In genomic region chr20:41339957-41340326, GRCh38 we compare ENCODE assay signal across 9 cellular contexts. TPM values are rescaled to one million over a fixed set of nuclear protein-coding genes. Genes with fewer than 3 reads are reported as not detected.
DNase-seq lines count a peak whose midpoint lies in the region; ATAC-seq and TF ChIP-seq lines count a peak whose summit lies in the region.
"Had no signal": no experiment of that assay in that cellular context is flagged by ENCODE, and none has a peak within 500 bp of the region (broad histone marks: within the 10 kb centered on the region; RNA-seq: fewer than 3 reads in every experiment).

No MANE protein-coding gene starts in this region.

- H3K36me3 ChIP-seq in heart left ventricle (no peaks in the 10 kb centered on the region), parathyroid adenoma (ENCODE audit: control insufficient read depth, insufficient read depth, low read length) (no peaks in the 10 kb centered on the region), tibial artery (peaks cover 0 to 2% (median 0%) of the 10 kb centered on the region in 3 donors)

- H3K4me1 ChIP-seq in heart left ventricle (peaks cover 0 to 49% (median 20%) of the 10 kb centered on the region in 12 donors), parathyroid adenoma (peaks cover 6% of the 10 kb centered on the region), tibial artery (peaks cover 0 to 46% (median 25%) of the 10 kb centered on the region in 4 donors)

- TF ChIP-seq POLR2A in heart left ventricle (IDR thresholded peaks at IDR 0.05), result no peak

- H3K9ac ChIP-seq in parathyroid adenoma, result no peak overlapping the region

- H3K9me3 ChIP-seq in heart left ventricle, result no peaks in the 10 kb centered on the region
- H3K9me3 ChIP-seq in parathyroid adenoma (ENCODE audit: control insufficient read depth, low read length), result no peaks in the 10 kb centered on the region
- no peaks in the 10 kb centered on the region for H3K9me3 ChIP-seq in tibial artery

- H3K27ac ChIP-seq in heart left ventricle (peak overlapping the region; percentile 66 to 89 (median 74)), parathyroid adenoma (peak overlapping the region; percentile 17), tibial artery (peak overlapping the region; percentile 82 to 84)

- peak overlapping the region; percentile 57 for H3K4me2 ChIP-seq in parathyroid adenoma (ENCODE audit: low read length)

- no peaks in the 10 kb centered on the region for H3K79me2 ChIP-seq in parathyroid adenoma

- DNase-seq in COR-L47 (lab: John Stamatoyannopoulos, UW) (peak; percentile 68), NCI-H1092 treated with DMSO at 0.1 percent for 48 hours (lab: John Stamatoyannopoulos, UW) (peak; percentile 38), SW480 (ENCODE audit: low spot score) (peak; percentile 92), heart left ventricle (peak; percentile 82 to 91 (median 85)), tibial artery (peak; percentile 75 to 89)
- peak; percentile 57 for DNase-seq in activated naive CD8-positive, alpha-beta T cell treated with anti-CD3 and anti-CD28 coated beads, Interleukin-2, amount 50 U/mL, for 16 hours (ENCODE audit: low read depth, low spot score)

- H3K27me3 ChIP-seq in heart left ventricle (peaks cover 0 to 4% (median 0%) of the 10 kb centered on the region in 9 donors), parathyroid adenoma (ENCODE audit: control insufficient read depth, insufficient read depth, low read length) (no peaks in the 10 kb centered on the region), tibial artery (no peaks in the 10 kb centered on the region)

- peak overlapping the region; percentile 80 for H2AFZ ChIP-seq in parathyroid adenoma

- WGBS in heart left ventricle, 4 donors, result 4 to 9% (median 6%) methylated on average over 23 to 25 of the region's 25 CpGs

- TF ChIP-seq CTCF in heart left ventricle (IDR thresholded peaks at IDR 0.05) (peak; percentile 97 to 100 (median 98)), parathyroid adenoma (IDR thresholded peaks at IDR 0.05) (peak; percentile 100), tibial artery (IDR thresholded peaks at IDR 0.05) (peak; percentile 99)

- peak overlapping the region in 11 of 12 donors; percentile 28 to 70 (median 60) for H3K4me3 ChIP-seq in heart left ventricle
- peak overlapping the region; percentile 46 for H3K4me3 ChIP-seq in parathyroid adenoma (ENCODE audit: low read depth, low read length)
- peak overlapping the region; percentile 45 to 57 for H3K4me3 ChIP-seq in tibial artery

- peak; percentile 77 for ATAC-seq in GM21825 (IDR thresholded peaks at IDR 0.05; ENCODE audit: unreplicated experiment)
- peak; percentile 74 to 83 (median 79) for ATAC-seq in heart left ventricle

- intact Hi-C loops in heart left ventricle (cut with DNase I) (loop anchor here (1.0 to 10.0 kb wide), 22 partner anchors 67 to 375 kb away; partner anchors contain the start of gene PLCG1 (in 3 of the 10)), tibial artery (cut with DNase I; ENCODE audit: low total_unique reads) (loop anchor here (2.0 to 5.0 kb wide), 2 partner anchors 108 to 167 kb away; no protein-coding TSS in a partner anchor)

RNA-seq across cellular contexts. Expression of gene LPIN3, which starts 0.7 kb away (rescaled TPM):
- 10 to 100 TPM; 13.2 to 24.1 (median 19.0) TPM for total RNA-seq in heart left ventricle
- polyA plus RNA-seq in heart left ventricle, result 10 to 100 TPM; 12.8 to 23.1 TPM

RNA-seq across cellular contexts. Expression of gene ZHX3, which starts 22.4 kb away (rescaled TPM):
- total RNA-seq in heart left ventricle, result 10 to 100 TPM; 26.3 to 43.9 (median 33.1) TPM
- 10 to 100 TPM; 10.9 to 17.2 TPM for polyA plus RNA-seq in heart left ventricle

RNA-seq across cellular contexts. Expression of gene EMILIN3, which starts 26.7 kb away (rescaled TPM):
- 1 to 10 TPM in 8 of 9 donors, under 1 TPM in 1; 0.24 to 9.3 (median 2.2) TPM for total RNA-seq in heart left ventricle
- 1 to 10 TPM; 1.2 to 3.3 TPM for polyA plus RNA-seq in heart left ventricle
- total RNA-seq: activated CD8-positive, alpha-beta memory T cell treated with anti-CD3 and anti-CD28 coated beads for 36 hours had no signal

Comparison
In these comparisons a context has a peak if more than half of its experiments do, and no peak if none do; other contexts are left out.
1. Peak in every context shown above with its lines: DNase-seq, ATAC-seq, H3K4me3 ChIP-seq and H3K27ac ChIP-seq.
2. DNase-seq: peak in every context shown above with its lines; median percentile 92 in SW480; 85 in heart left ventricle; 82 in tibial artery; 68 in COR-L47; 57 in activated naive CD8-positive, alpha-beta T cell treated with anti-CD3 and anti-CD28 coated beads, Interleukin-2, amount 50 U/mL, for 16 hours; 38 in NCI-H1092 treated with DMSO at 0.1 percent for 48 hours.
3. H3K27ac ChIP-seq: peak in every context shown above with its lines; median percentile 83 in tibial artery; 74 in heart left ventricle; 17 in parathyroid adenoma.